1 cellular context compared by ENCODE assay signal in genomic region chr12:121144416-121144914, GRCh38.
TF ChIP-seq lines count a peak whose summit lies in the region.

No MANE protein-coding gene starts in this region.

TF ChIP-seq in K562, 482 proteins besides CTCF, POLR2A, EP300 and RAD21 (continued from another document):
- TF ChIP-seq RBM39 (optimal IDR thresholded peaks at IDR 0.05; ENCODE audit: low read depth, low read length) (no peak), SAFB (IDR thresholded peaks at IDR 0.05; ENCODE audit: borderline replicate concordance, low read depth, low read length) (no peak), NUFIP1 (IDR thresholded peaks at IDR 0.05; ENCODE audit: partially characterized antibody) (no peak), RHOXF2B (CRISPR knock-in tag; conservative IDR thresholded peaks at IDR 0.05) (peak; percentile 74; the same call in 1 of the 2 replicates), TAF7 (tag; IDR thresholded peaks at IDR 0.05) (peak; percentile 32; the same call in 1 of the 2 replicates), ZNF695 (CRISPR knock-in tag; IDR thresholded peaks at IDR 0.05) (no peak), ZFX (CRISPR knock-in tag; IDR thresholded peaks at IDR 0.05) (no peak), NCOR1 (IDR thresholded peaks at IDR 0.05) (no peak)
- TF ChIP-seq, protein P1, sequence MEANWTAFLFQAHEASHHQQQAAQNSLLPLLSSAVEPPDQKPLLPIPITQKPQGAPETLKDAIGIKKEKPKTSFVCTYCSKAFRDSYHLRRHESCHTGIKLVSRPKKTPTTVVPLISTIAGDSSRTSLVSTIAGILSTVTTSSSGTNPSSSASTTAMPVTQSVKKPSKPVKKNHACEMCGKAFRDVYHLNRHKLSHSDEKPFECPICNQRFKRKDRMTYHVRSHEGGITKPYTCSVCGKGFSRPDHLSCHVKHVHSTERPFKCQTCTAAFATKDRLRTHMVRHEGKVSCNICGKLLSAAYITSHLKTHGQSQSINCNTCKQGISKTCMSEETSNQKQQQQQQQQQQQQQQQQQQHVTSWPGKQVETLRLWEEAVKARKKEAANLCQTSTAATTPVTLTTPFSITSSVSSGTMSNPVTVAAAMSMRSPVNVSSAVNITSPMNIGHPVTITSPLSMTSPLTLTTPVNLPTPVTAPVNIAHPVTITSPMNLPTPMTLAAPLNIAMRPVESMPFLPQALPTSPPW (CRISPR knock-in tag; IDR thresholded peaks at IDR 0.05): 0 out of 2 replicates have a peak, but pooled peaks have one; percentile 14
